Comparison of ENCODE assay signal across 1 cellular context in genomic region chr22:39293766-39294368, GRCh38.
TF ChIP-seq lines count a peak whose summit lies in the region.

No MANE protein-coding gene starts in this region.

TF ChIP-seq in A549, 52 proteins besides CTCF, POLR2A, EP300 and RAD21 (continued from another document):
- TF ChIP-seq BHLHE40 (IDR thresholded peaks at IDR 0.05; ENCODE audit: low read depth, low read length) = no peak
- TF ChIP-seq RCOR1 (IDR thresholded peaks at IDR 0.05; ENCODE audit: low read depth, low read length) = no peak
- no peak for TF ChIP-seq NFE2L2 (conservative IDR thresholded peaks at IDR 0.05; ENCODE audit: low read length)
- TF ChIP-seq ZFP36 (IDR thresholded peaks at IDR 0.05; ENCODE audit: borderline replicate concordance, partially characterized antibody) = no peak
- no peak for TF ChIP-seq HEYL (CRISPR knock-in tag; IDR thresholded peaks at IDR 0.05)
- TF ChIP-seq ESRRA (IDR thresholded peaks at IDR 0.05; ENCODE audit: borderline replicate concordance, low read length) = no peak
- no peak for TF ChIP-seq TP53 (CRISPR knock-in tag; IDR thresholded peaks at IDR 0.05)
- TF ChIP-seq CBX2 (IDR thresholded peaks at IDR 0.05; ENCODE audit: borderline replicate concordance, low read depth) = no peak
